In the genomic region with DNA sequence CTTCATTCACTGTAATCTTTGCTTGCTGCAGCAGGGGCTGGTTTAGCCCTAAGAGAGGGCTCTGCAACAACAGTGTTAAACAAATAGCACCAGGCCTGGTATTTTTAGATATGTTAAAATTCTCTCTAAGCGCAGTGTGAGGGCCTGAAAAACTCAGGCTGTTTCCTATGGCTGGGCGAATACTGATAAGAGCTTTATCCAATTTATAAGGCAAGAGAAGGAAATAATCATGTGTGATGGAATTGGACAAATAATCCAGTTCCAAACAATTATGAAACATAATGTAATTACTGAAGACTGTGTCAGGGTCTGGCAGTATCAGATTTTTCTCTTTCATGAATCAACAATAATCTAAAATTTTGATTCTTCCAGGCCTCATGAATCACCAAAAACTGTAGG, we compare ENCODE assay signal across 1 cellular context.
TF ChIP-seq lines count a peak whose summit lies in the region.

No MANE protein-coding gene starts in this region.

TF ChIP-seq in H1, 55 proteins besides CTCF, POLR2A, EP300 and RAD21 (continued from another document):
- TF ChIP-seq SRF (IDR thresholded peaks at IDR 0.05; ENCODE audit: low read depth, low read length) (no peak), SP1 (IDR thresholded peaks at IDR 0.05; ENCODE audit: low read depth, low read length) (no peak), RXRA (IDR thresholded peaks at IDR 0.05; ENCODE audit: insufficient read depth, low read depth, low read length) (no peak), GTF2F1 (IDR thresholded peaks at IDR 0.05; ENCODE audit: borderline replicate concordance, low read depth, low read length) (no peak), ZNF274 (IDR thresholded peaks at IDR 0.05; ENCODE audit: borderline replicate concordance, extremely low read depth, low read length) (no peak), TAF7 (optimal IDR thresholded peaks at IDR 0.05; ENCODE audit: borderline replicate concordance, low read depth, low read length) (no peak), EZH2 (IDR thresholded peaks at IDR 0.05; ENCODE audit: low read depth, low read length, severe bottlenecking) (no peak), CEBPB (IDR thresholded peaks at IDR 0.05; ENCODE audit: low read depth, low read length) (no peak), RNF2 (IDR thresholded peaks at IDR 0.05; ENCODE audit: borderline replicate concordance, low read depth, low read length, missing control alignments, poor library complexity, severe bottlenecking) (no peak), ASH2L (IDR thresholded peaks at IDR 0.05; ENCODE audit: low read length) (no peak)
